Comparison of ENCODE assay signal across 11 cellular contexts in the genomic region with DNA sequence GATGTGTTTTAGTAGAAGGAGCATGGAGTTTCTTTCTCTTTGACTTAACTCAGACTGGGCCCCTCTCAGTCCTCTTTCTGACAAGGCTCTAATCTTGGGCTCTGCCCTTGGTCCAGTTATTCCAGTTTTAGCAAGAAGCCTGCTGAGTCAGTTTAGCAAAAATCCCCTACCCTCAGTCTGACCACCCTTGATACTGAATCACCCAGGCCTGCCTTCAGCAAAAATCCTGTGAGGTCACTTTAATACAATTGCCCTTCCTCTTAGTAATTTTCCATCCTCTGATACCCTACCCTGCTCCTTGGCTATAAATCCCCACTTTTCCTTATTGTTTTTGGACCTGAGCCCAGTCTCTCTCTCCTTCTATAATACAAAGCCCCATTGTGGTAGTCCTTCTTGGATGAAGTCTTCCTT.
DNase-seq lines count a peak whose midpoint lies in the region; ATAC-seq and TF ChIP-seq lines count a peak whose summit lies in the region.
"Had no signal": no experiment of that assay in that cellular context is flagged by ENCODE, and none has a peak within 500 bp of the region (broad histone marks: within the 10 kb centered on the region; RNA-seq: fewer than 3 reads in every experiment).

No MANE protein-coding gene starts in this region.

- H3K4me3 Mint-ChIP-seq in Calu3 (ENCODE audit: low read depth, unreplicated experiment) (peak overlapping the region; percentile 37), T-cell (no peak overlapping the region)

- peaks cover 3% of the 10 kb centered on the region for H3K9me3 Mint-ChIP-seq in Calu3 (ENCODE audit: low read depth, unreplicated experiment)
- H3K9me3 Mint-ChIP-seq in T-cell: peaks cover 0 to 6% (median 2%) of the 10 kb centered on the region in 3 donors
- H3K9me3 Mint-ChIP-seq: activated T-helper 2 cell treated with anti-CD3 and anti-CD28 coated beads, Interferon-gamma antibody, Interleukin-2, Interleukin-4, amounts not matched to agents 10 μg/mL and 5 μg/mL and 100 μg/mL, durations not matched to agents 14 hours and 24 hours and 36 hours had no signal

- BruUV-seq in Calu3 (replicated peaks; lab: Mats Ljungman, UMichigan): no TSS peak

- no peak for ATAC-seq in T-cell (replicated peaks in 1 of 4)

- CTCF ChIA-PET in Calu3 (lab: Charles Lee): interaction anchor here (0.9 kb wide), 1 partner anchor 87 kb away, joined by 3 read pairs; no protein-coding TSS in a partner anchor
- CTCF ChIA-PET in T-cell (lab: Charles Lee): no interaction called here

- POLR2A ChIA-PET in T-cell (lab: Charles Lee): interaction anchor here in 1 of 2 donors (0.7 kb wide), 1 partner anchor 96 kb away, joined by 3 read pairs; no protein-coding TSS in a partner anchor

- H3K27me3 Mint-ChIP-seq in Calu3 (ENCODE audit: unreplicated experiment): no peaks in the 10 kb centered on the region
- no peaks in the 10 kb centered on the region for H3K27me3 Mint-ChIP-seq in T-cell

- TF ChIP-seq CTCF in Calu3 (IDR thresholded peaks at IDR 0.05; ENCODE audit: unreplicated experiment) (no peak), choroid plexus epithelial cell (conservative IDR thresholded peaks at IDR 0.05; ENCODE audit: low read depth, low read length) (no peak)

- H3K36me3 Mint-ChIP-seq in Calu3 (ENCODE audit: insufficient read depth, unreplicated experiment): peaks cover 9% of the 10 kb centered on the region
- no peaks in the 10 kb centered on the region for H3K36me3 Mint-ChIP-seq in T-cell

- H3K27ac Mint-ChIP-seq in Calu3 (ENCODE audit: unreplicated experiment): peak overlapping the region; percentile 94
- no peak overlapping the region for H3K27ac Mint-ChIP-seq in T-cell
- H3K27ac Mint-ChIP-seq: activated T-helper 2 cell treated with anti-CD3 and anti-CD28 coated beads, Interferon-gamma antibody, Interleukin-2, Interleukin-4, amounts not matched to agents 10 μg/mL and 5 μg/mL and 100 μg/mL, durations not matched to agents 14 hours and 24 hours and 36 hours had no signal

- DNase-seq in Calu3 (peak; percentile 75), LoVo (ENCODE audit: low spot score) (peak; percentile 88), choroid plexus epithelial cell (ENCODE audit: low read depth) (peak; percentile 65), mucosa of gallbladder (ENCODE audit: low spot score) (peak; percentile 20), head of caudate nucleus (no peak), globus pallidus (ENCODE audit: low spot score) (no peak), T-helper 2 cell (no peak), T-cell (no peak)
- DNase-seq: stimulated activated CD4-positive, alpha-beta T cell treated with anti-CD3 and anti-CD28 coated beads, Interleukin-1b, Interleukin-23, amount 100 ng/mL, for 48 hours had no signal

- H3K4me1 Mint-ChIP-seq in Calu3 (ENCODE audit: low read depth, unreplicated experiment): peaks cover 21% of the 10 kb centered on the region
- H3K4me1 Mint-ChIP-seq in T-cell: no peaks in the 10 kb centered on the region

- intact Hi-C loops in Calu3 (cut with micrococcal nuclease; ENCODE audit: unreplicated experiment): loop anchor here (2.0 to 5.0 kb wide), 5 partner anchors 90 to 455 kb away; no protein-coding TSS in a partner anchor
- intact Hi-C loops in head of caudate nucleus (cut with DNase I): no loop called here

- H3K4me3 ChIP-seq in choroid plexus epithelial cell (ENCODE audit: low read depth, low read length): no peak overlapping the region
- H3K4me3 ChIP-seq: SJCRH30 had no signal

Comparison
In these comparisons a context has a peak if more than half of its experiments do, and no peak if none do; other contexts are left out.
1. DNase-seq: peak in Calu3 (single experiment), LoVo (single experiment), choroid plexus epithelial cell (single experiment) and mucosa of gallbladder (single experiment); none in head of caudate nucleus (0 of 42), globus pallidus (single experiment), T-helper 2 cell (0 of 5) and T-cell (0 of 34).